ENCODE assay signal across 9 cellular contexts in genomic region chr16:67326472-67327309, GRCh38. TPM values are rescaled to one million over a fixed set of nuclear protein-coding genes. Genes with fewer than 3 reads are reported as not detected.
DNase-seq lines count a peak whose midpoint lies in the region; ATAC-seq and TF ChIP-seq lines count a peak whose summit lies in the region.
"Had no signal": no experiment of that assay in that cellular context is flagged by ENCODE, and none has a peak within 500 bp of the region (broad histone marks: within the 10 kb centered on the region; RNA-seq: fewer than 3 reads in every experiment).

Gene KCTD19 (minus strand): TSS chr16:67326741. CDS start chr16:67326707, 34 bp downstream.
Gene LRRC36 (plus strand): TSS chr16:67326815. CDS start chr16:67326863, 48 bp downstream.

- TF ChIP-seq CTCF in GM13977 (IDR thresholded peaks at IDR 0.05; ENCODE audit: extremely low read depth, insufficient read depth, missing control alignments), result peak; percentile 80
- peak; percentile 42 for TF ChIP-seq CTCF in fibroblast of mammary gland (conservative IDR thresholded peaks at IDR 0.05; ENCODE audit: control insufficient read depth, insufficient read depth, low read depth, low read length)
- no peak for TF ChIP-seq CTCF in PC-9 (conservative IDR thresholded peaks at IDR 0.05)

- POLR2A ChIA-PET in PC-9 (lab: Charles Lee; ENCODE audit: unreplicated experiment), result no interaction called here

- peak; percentile 87 for DNase-seq in GM13977 (ENCODE audit: low spot score)
- DNase-seq in NCI-H510A treated with DMSO at 0.1 percent for 48 hours (lab: John Stamatoyannopoulos, UW), result peak; percentile 40
- peak; percentile 79 for DNase-seq in activated T-cell treated with anti-CD3 and anti-CD28 coated beads for 48 hours (ENCODE audit: low read depth)
- peak; percentile 24 for DNase-seq in fibroblast of mammary gland (ENCODE audit: low read depth)
- DNase-seq in natural killer cell treated with Interleukin-12 subunit alpha and Interleukin-12 subunit beta and Interleukin-15 and Interleukin-18, amount 100 ng/mL, for 72 hours (ENCODE audit: low spot score), result peak; percentile 66
- DNase-seq in stimulated activated naive B cell treated with anti-CD40 and anti-IgM and Interleukin-4, amounts not matched to agents 10 μg/mL and 1 μg/mL and 100 μg/mL, for 72 hours, result peak; percentile 35
- DNase-seq in PC-9, result no peak

- H3K9me3 Mint-ChIP-seq in natural killer cell treated with Interleukin-12 subunit alpha and Interleukin-12 subunit beta and Interleukin-15 and Interleukin-18, amount 100 ng/mL, for 72 hours, result no peaks in the 10 kb centered on the region
- H3K9me3 Mint-ChIP-seq in stimulated activated naive B cell treated with anti-CD40 and anti-IgM and Interleukin-4, amounts not matched to agents 10 μg/mL and 1 μg/mL and 100 μg/mL, for 72 hours, result peaks cover 0 to 4% of the 10 kb centered on the region in 2 donors

- peak; percentile 82 to 83 for ATAC-seq in natural killer cell treated with Interleukin-12 subunit alpha and Interleukin-12 subunit beta and Interleukin-15 and Interleukin-18, amount 100 ng/mL, for 72 hours
- peak; percentile 33 to 45 for ATAC-seq in stimulated activated naive B cell treated with anti-CD40 and anti-IgM and Interleukin-4, amounts not matched to agents 10 μg/mL and 1 μg/mL and 100 μg/mL, for 72 hours (replicated peaks)
- ATAC-seq in GM21381 (IDR thresholded peaks at IDR 0.05; ENCODE audit: unreplicated experiment), result no peak

- no peaks in the 10 kb centered on the region for H3K36me3 Mint-ChIP-seq in natural killer cell treated with Interleukin-12 subunit alpha and Interleukin-12 subunit beta and Interleukin-15 and Interleukin-18, amount 100 ng/mL, for 72 hours
- no peaks in the 10 kb centered on the region for H3K36me3 Mint-ChIP-seq in stimulated activated naive B cell treated with anti-CD40 and anti-IgM and Interleukin-4, amounts not matched to agents 10 μg/mL and 1 μg/mL and 100 μg/mL, for 72 hours

- intact Hi-C loops in PC-9 (cut with micrococcal nuclease; ENCODE audit: unreplicated experiment), result no loop called here

- H3K4me1 Mint-ChIP-seq in natural killer cell treated with Interleukin-12 subunit alpha and Interleukin-12 subunit beta and Interleukin-15 and Interleukin-18, amount 100 ng/mL, for 72 hours (ENCODE audit: low read depth in 2 of 2), result peaks cover 13 to 16% of the 10 kb centered on the region in 2 donors
- peaks cover 24 to 47% of the 10 kb centered on the region in 2 donors for H3K4me1 Mint-ChIP-seq in stimulated activated naive B cell treated with anti-CD40 and anti-IgM and Interleukin-4, amounts not matched to agents 10 μg/mL and 1 μg/mL and 100 μg/mL, for 72 hours

- no peaks in the 10 kb centered on the region for H3K27me3 ChIP-seq in PC-9 (ENCODE audit: insufficient read depth, low read depth)

- H3K4me3 ChIP-seq in fibroblast of mammary gland (ENCODE audit: control insufficient read depth, low read depth, low read length) (peak within 1 kb of the TSS; percentile 53), PC-9 (no peak within 1 kb of the TSS)

- no TSS peak for BruUV-seq in PC-9 (replicated peaks; lab: Mats Ljungman, UMichigan)

- H3K4me3 Mint-ChIP-seq in natural killer cell treated with Interleukin-12 subunit alpha and Interleukin-12 subunit beta and Interleukin-15 and Interleukin-18, amount 100 ng/mL, for 72 hours, result peak within 1 kb of the TSS; percentile 94
- H3K4me3 Mint-ChIP-seq in stimulated activated naive B cell treated with anti-CD40 and anti-IgM and Interleukin-4, amounts not matched to agents 10 μg/mL and 1 μg/mL and 100 μg/mL, for 72 hours, result peak within 1 kb of the TSS; percentile 80

- in situ Hi-C loops in GM13977 (cut with MboI; ENCODE audit: low pct_unique_long_range_greater_than_20kb, low sequenced_read_pairs, unreplicated experiment), result no loop called here

- H3F3A ChIP-seq in PC-9 (ENCODE audit: insufficient read depth, low read depth), result no peaks in the 10 kb centered on the region; the same call in 1 of the 2 replicates

- H2AFZ ChIP-seq in PC-9, result no peak within 1 kb of the TSS

- no peak within 1 kb of the TSS for H3K27ac ChIP-seq in PC-9
- H3K27ac ChIP-seq: epithelial cell of prostate had no signal

- H3K4me1 ChIP-seq in PC-9 (replicated peaks; ENCODE audit: insufficient read depth), result no peaks in the 10 kb centered on the region

- no peaks in the 10 kb centered on the region for H3K79me2 ChIP-seq in PC-9 (ENCODE audit: low read depth)

- H3K9me2 ChIP-seq in PC-9 (ENCODE audit: insufficient read depth), result no peaks in the 10 kb centered on the region

- no peaks in the 10 kb centered on the region for H4K20me1 ChIP-seq in PC-9 (ENCODE audit: insufficient read depth)

- peak within 1 kb of the TSS; percentile 55 to 84 for H3K27ac Mint-ChIP-seq in natural killer cell treated with Interleukin-12 subunit alpha and Interleukin-12 subunit beta and Interleukin-15 and Interleukin-18, amount 100 ng/mL, for 72 hours
- H3K27ac Mint-ChIP-seq in stimulated activated naive B cell treated with anti-CD40 and anti-IgM and Interleukin-4, amounts not matched to agents 10 μg/mL and 1 μg/mL and 100 μg/mL, for 72 hours, result peak within 1 kb of the TSS; percentile 59

- H3K36me3 ChIP-seq in PC-9 (ENCODE audit: low read depth), result no peaks in the 10 kb centered on the region

- CTCF ChIA-PET in PC-9 (lab: Charles Lee), result interaction anchor here (0.6 kb wide), 1 partner anchor 116 kb away, joined by 3 read pairs; no protein-coding TSS in a partner anchor

- no peak within 1 kb of the TSS for H3K4me2 ChIP-seq in PC-9

- H3K27me3 Mint-ChIP-seq in natural killer cell treated with Interleukin-12 subunit alpha and Interleukin-12 subunit beta and Interleukin-15 and Interleukin-18, amount 100 ng/mL, for 72 hours, result peaks cover 12 to 24% of the 10 kb centered on the region in 2 donors
- peaks cover 6 to 7% of the 10 kb centered on the region in 2 donors for H3K27me3 Mint-ChIP-seq in stimulated activated naive B cell treated with anti-CD40 and anti-IgM and Interleukin-4, amounts not matched to agents 10 μg/mL and 1 μg/mL and 100 μg/mL, for 72 hours

- no peaks in the 10 kb centered on the region for H3K9me3 ChIP-seq in PC-9 (ENCODE audit: insufficient read depth, low read depth)

RNA-seq across cellular contexts. Expression of gene KCTD19, which starts in this region (rescaled TPM):
- total RNA-seq in natural killer cell treated with Interleukin-12 subunit alpha and Interleukin-12 subunit beta and Interleukin-15 and Interleukin-18, amount 100 ng/mL, for 72 hours, result under 1 TPM in 1 of 2 donors, not detected in 1; 0.67 TPM
- total RNA-seq in PC-9 (2021), result 0.35 TPM in 1 of 2 replicates, not detected in the other

RNA-seq across cellular contexts. Expression of gene LRRC36, which starts in this region (rescaled TPM):
- under 1 TPM in 1 of 2 donors, not detected in 1; 0.61 TPM for total RNA-seq in natural killer cell treated with Interleukin-12 subunit alpha and Interleukin-12 subunit beta and Interleukin-15 and Interleukin-18, amount 100 ng/mL, for 72 hours
- total RNA-seq in PC-9 (2021), result not detected in 2 replicates

Comparison
In these comparisons a context has a peak if more than half of its experiments do, and no peak if none do; other contexts are left out.
1. Peak in DNase-seq and ATAC-seq in natural killer cell treated with Interleukin-12 subunit alpha and Interleukin-12 subunit beta and Interleukin-15 and Interleukin-18, amount 100 ng/mL, for 72 hours; RNA of the genes that start here not detected or under 1 TPM.
2. DNase-seq: peak in GM13977 (single experiment), NCI-H510A treated with DMSO at 0.1 percent for 48 hours (single experiment), activated T-cell treated with anti-CD3 and anti-CD28 coated beads for 48 hours (single experiment), fibroblast of mammary gland (single experiment) and stimulated activated naive B cell treated with anti-CD40 and anti-IgM and Interleukin-4, amounts not matched to agents 10 μg/mL and 1 μg/mL and 100 μg/mL, for 72 hours (single experiment); none in PC-9 (0 of 2).